ENCODE assay signal across 1 cellular context in the genomic region with DNA sequence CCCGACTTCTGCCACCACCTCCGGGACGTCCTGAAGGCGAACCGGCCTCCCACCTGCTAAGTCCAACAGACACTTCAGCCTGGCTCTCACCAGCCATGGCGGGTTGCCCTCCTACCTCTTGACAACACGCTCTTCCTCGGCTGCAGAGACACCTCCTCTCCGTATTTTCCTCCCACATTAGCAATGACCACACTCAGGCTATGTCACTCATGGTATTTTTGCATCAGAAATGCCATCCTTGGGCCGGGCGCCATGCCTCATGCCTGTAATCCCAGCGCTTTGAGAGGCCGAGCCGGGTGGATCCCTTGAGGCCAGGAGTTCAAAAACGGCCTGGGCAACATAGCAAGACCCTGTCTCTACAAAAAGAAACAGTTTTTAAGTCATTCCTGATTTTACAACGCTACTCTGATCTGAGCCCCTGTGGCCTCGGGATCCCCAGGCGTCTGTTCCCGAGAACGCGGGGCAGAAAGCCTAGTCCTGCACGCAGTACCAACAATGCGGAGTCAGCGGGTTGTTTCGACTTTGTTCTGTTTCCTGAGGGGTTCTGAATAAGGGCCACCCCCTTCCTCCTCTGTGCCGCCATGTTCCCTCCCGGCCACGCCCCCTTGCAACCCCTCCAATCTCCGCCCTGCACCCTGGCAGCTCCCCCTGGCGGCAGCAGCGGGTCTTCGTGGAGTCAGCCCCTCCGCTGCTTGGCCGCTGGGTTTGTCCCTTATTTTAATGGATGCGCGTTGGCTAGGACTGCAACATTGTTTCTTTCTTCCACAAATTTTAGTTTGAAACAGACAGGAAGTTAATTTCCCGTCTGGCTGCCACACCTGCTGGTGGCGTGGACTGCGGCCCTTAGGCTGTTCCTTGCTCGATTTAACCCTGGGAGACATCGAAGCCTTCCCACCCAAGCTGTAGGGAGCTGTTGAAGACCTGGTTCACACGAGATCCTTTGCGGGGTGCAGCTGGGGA.
TF ChIP-seq lines count a peak whose summit lies in the region.

No MANE protein-coding gene starts in this region.

TF ChIP-seq in K562, 482 proteins besides CTCF, POLR2A, EP300 and RAD21 (continued from another document and continues in another):
- TF ChIP-seq MBD1 (CRISPR knock-in tag; IDR thresholded peaks at IDR 0.05) (peak; percentile 47; the same call in 1 of the 2 replicates), C11orf30 (IDR thresholded peaks at IDR 0.05; ENCODE audit: low read depth) (peak; percentile 80), PCBP2 (IDR thresholded peaks at IDR 0.05; ENCODE audit: low read depth, low read length, poor library complexity, severe bottlenecking) (no peak), ZNF232 (CRISPR knock-in tag; IDR thresholded peaks at IDR 0.05) (no peak), IFI16 (CRISPR knock-in tag; IDR thresholded peaks at IDR 0.05) (no peak), RNF2 (IDR thresholded peaks at IDR 0.05) (no peak), MNT (conservative IDR thresholded peaks at IDR 0.05) (peak in 1 of 2 experiments; percentile 66; a peak in 2 of 4 replicates), BCOR (IDR thresholded peaks at IDR 0.05) (0 out of 2 replicates have a peak, but pooled peaks have one; percentile 7), ZNF316 (IDR thresholded peaks at IDR 0.05) (peak; percentile 77), ATF4 (CRISPR knock-in tag; IDR thresholded peaks at IDR 0.05) (peak; percentile 42; the same call in 1 of the 2 replicates), ZNF121 (CRISPR knock-in tag; conservative IDR thresholded peaks at IDR 0.05) (peak; percentile 96), ZBTB26 (CRISPR knock-in tag; IDR thresholded peaks at IDR 0.05) (peak; percentile 69; the same call in 1 of the 2 replicates), MAZ (CRISPR knock-in tag; conservative IDR thresholded peaks at IDR 0.05 in 1 of 2, IDR thresholded peaks at IDR 0.05 in 1 of 2) (peak; percentile 48 to 89; a peak in 3 of 4 replicates), SREBF2 (CRISPR knock-in tag; IDR thresholded peaks at IDR 0.05) (no peak), RBFOX2 (IDR thresholded peaks at IDR 0.05; ENCODE audit: low read depth, low read length) (peak; percentile 81), RB1 (IDR thresholded peaks at IDR 0.05; ENCODE audit: low read depth) (peak; percentile 84), YY1 (IDR thresholded peaks at IDR 0.05; ENCODE audit: borderline replicate concordance in 1 of 3, control insufficient read depth in 1 of 3, extremely low read depth in 1 of 3, insufficient read depth in 3 of 3, insufficient read length in 1 of 3, insufficient replicate concordance in 2 of 3, low read depth in 1 of 3, low read length in 2 of 3) (peak; percentile 77 to 97 (median 92)), TEAD4 (IDR thresholded peaks at IDR 0.05; ENCODE audit: low read length) (no peak), TEAD4 (CRISPR knock-in tag; IDR thresholded peaks at IDR 0.05; ENCODE audit: borderline replicate concordance) (no peak), SRSF3 (IDR thresholded peaks at IDR 0.05; ENCODE audit: insufficient read depth, low read length) (no peak), HDAC3 (IDR thresholded peaks at IDR 0.05; ENCODE audit: borderline replicate concordance, partially characterized antibody) (no peak), CC2D1A (IDR thresholded peaks at IDR 0.05) (0 out of 2 replicates have a peak, but pooled peaks have one; percentile 50), CHD1 (IDR thresholded peaks at IDR 0.05; ENCODE audit: low read length) (peak; percentile 41), EGR1 (conservative IDR thresholded peaks at IDR 0.05) (0 out of 2 replicates have a peak, but pooled peaks have one; percentile 13), ATF1 (CRISPR knock-in tag; IDR thresholded peaks at IDR 0.05) (no peak), ATF1 (tag; IDR thresholded peaks at IDR 0.05) (peak; percentile 48; the same call in 1 of the 2 replicates), CEBPG (CRISPR knock-in tag; IDR thresholded peaks at IDR 0.05) (peak; percentile 76; the same call in 1 of the 2 replicates), CEBPG (tag; conservative IDR thresholded peaks at IDR 0.05 in 1 of 2, IDR thresholded peaks at IDR 0.05 in 1 of 2) (no peak), MYNN (IDR thresholded peaks at IDR 0.05) (no peak), MYNN (CRISPR knock-in tag; IDR thresholded peaks at IDR 0.05) (no peak), PREB (CRISPR knock-in tag; IDR thresholded peaks at IDR 0.05) (no peak), ETV1 (tag; conservative IDR thresholded peaks at IDR 0.05; ENCODE audit: low read depth) (no peak), BRCA1 (IDR thresholded peaks at IDR 0.05) (no peak), BRCA1 (CRISPR knock-in tag; IDR thresholded peaks at IDR 0.05) (no peak), MAFK (IDR thresholded peaks at IDR 0.05; ENCODE audit: low read length) (0 out of 2 replicates have a peak, but pooled peaks have one; percentile 20), ATF6 (CRISPR knock-in tag; IDR thresholded peaks at IDR 0.05) (0 out of 2 replicates have a peak, but pooled peaks have one; percentile 86)
- TF ChIP-seq, protein P1, sequence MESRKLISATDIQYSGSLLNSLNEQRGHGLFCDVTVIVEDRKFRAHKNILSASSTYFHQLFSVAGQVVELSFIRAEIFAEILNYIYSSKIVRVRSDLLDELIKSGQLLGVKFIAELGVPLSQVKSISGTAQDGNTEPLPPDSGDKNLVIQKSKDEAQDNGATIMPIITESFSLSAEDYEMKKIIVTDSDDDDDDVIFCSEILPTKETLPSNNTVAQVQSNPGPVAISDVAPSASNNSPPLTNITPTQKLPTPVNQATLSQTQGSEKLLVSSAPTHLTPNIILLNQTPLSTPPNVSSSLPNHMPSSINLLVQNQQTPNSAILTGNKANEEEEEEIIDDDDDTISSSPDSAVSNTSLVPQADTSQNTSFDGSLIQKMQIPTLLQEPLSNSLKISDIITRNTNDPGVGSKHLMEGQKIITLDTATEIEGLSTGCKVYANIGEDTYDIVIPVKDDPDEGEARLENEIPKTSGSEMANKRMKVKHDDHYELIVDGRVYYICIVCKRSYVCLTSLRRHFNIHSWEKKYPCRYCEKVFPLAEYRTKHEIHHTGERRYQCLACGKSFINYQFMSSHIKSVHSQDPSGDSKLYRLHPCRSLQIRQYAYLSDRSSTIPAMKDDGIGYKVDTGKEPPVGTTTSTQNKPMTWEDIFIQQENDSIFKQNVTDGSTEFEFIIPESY (CRISPR knock-in tag; IDR thresholded peaks at IDR 0.05): 0 out of 2 replicates have a peak, but pooled peaks have one; percentile 27
- TF ChIP-seq, protein P2, sequence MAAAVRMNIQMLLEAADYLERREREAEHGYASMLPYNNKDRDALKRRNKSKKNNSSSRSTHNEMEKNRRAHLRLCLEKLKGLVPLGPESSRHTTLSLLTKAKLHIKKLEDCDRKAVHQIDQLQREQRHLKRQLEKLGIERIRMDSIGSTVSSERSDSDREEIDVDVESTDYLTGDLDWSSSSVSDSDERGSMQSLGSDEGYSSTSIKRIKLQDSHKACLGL (CRISPR knock-in tag; IDR thresholded peaks at IDR 0.05; ENCODE audit: borderline replicate concordance, poor library complexity, severe bottlenecking): no peak
- TF ChIP-seq, protein P3, sequence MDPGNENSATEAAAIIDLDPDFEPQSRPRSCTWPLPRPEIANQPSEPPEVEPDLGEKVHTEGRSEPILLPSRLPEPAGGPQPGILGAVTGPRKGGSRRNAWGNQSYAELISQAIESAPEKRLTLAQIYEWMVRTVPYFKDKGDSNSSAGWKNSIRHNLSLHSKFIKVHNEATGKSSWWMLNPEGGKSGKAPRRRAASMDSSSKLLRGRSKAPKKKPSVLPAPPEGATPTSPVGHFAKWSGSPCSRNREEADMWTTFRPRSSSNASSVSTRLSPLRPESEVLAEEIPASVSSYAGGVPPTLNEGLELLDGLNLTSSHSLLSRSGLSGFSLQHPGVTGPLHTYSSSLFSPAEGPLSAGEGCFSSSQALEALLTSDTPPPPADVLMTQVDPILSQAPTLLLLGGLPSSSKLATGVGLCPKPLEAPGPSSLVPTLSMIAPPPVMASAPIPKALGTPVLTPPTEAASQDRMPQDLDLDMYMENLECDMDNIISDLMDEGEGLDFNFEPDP (CRISPR knock-in tag; IDR thresholded peaks at IDR 0.05): no peak
- TF ChIP-seq, protein P4, sequence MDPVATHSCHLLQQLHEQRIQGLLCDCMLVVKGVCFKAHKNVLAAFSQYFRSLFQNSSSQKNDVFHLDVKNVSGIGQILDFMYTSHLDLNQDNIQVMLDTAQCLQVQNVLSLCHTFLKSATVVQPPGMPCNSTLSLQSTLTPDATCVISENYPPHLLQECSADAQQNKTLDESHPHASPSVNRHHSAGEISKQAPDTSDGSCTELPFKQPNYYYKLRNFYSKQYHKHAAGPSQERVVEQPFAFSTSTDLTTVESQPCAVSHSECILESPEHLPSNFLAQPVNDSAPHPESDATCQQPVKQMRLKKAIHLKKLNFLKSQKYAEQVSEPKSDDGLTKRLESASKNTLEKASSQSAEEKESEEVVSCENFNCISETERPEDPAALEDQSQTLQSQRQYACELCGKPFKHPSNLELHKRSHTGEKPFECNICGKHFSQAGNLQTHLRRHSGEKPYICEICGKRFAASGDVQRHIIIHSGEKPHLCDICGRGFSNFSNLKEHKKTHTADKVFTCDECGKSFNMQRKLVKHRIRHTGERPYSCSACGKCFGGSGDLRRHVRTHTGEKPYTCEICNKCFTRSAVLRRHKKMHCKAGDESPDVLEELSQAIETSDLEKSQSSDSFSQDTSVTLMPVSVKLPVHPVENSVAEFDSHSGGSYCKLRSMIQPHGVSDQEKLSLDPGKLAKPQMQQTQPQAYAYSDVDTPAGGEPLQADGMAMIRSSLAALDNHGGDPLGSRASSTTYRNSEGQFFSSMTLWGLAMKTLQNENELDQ (CRISPR knock-in tag; IDR thresholded peaks at IDR 0.05; ENCODE audit: borderline replicate concordance): no peak
- TF ChIP-seq, protein P5, sequence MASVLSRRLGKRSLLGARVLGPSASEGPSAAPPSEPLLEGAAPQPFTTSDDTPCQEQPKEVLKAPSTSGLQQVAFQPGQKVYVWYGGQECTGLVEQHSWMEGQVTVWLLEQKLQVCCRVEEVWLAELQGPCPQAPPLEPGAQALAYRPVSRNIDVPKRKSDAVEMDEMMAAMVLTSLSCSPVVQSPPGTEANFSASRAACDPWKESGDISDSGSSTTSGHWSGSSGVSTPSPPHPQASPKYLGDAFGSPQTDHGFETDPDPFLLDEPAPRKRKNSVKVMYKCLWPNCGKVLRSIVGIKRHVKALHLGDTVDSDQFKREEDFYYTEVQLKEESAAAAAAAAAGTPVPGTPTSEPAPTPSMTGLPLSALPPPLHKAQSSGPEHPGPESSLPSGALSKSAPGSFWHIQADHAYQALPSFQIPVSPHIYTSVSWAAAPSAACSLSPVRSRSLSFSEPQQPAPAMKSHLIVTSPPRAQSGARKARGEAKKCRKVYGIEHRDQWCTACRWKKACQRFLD (CRISPR knock-in tag; IDR thresholded peaks at IDR 0.05): no peak
